Comparison of ENCODE assay signal across 8 cellular contexts in the genomic region with DNA sequence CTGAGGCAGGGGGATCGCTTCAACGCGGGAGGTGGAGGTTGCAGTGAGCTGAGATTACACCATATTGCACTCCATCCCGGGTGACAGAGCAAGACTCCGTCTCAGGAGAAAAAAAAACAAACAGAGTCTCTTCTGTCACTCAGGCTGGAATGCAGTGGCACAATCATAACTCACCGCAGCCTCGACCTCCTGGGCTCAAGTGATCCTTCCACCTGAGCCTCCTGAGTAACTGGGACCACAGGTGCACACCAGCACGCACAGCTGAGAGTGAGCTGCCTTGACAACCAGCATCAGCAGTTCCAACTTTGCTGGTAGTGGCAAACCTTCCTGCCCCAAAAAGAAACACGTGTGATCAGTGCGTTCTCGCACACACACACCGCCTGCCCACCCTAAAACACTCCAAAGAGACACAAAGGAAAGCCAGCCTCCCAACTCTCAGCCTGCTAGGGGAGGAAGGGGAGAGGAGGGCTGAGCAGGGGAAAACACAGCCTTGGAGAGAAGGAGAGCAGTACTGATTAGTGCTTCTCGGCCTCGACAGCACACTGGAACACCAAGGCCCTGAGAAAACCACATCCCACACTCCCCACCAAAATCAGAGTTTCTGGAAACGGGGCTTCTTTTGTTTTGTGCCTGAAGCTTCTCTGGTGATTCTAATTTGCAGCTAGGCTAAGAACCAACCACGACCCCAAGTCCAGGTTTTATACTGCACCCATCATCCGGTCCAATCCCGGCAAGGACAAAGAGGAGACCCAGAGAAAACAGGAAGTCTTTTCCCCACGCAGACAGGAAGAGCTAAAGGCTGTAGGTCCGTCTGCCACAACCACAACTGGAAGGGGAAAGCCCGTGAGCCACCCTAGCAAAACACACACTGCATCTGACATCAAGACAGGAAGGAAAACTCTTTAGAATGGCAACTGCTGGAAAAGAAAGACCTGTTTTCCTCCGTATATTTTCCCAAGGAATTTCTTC. TPM values are rescaled to one million over a fixed set of nuclear protein-coding genes. Genes with fewer than 3 reads are reported as not detected.
DNase-seq lines count a peak whose midpoint lies in the region; ATAC-seq, FAIRE-seq and TF ChIP-seq lines count a peak whose summit lies in the region.

No MANE protein-coding gene starts in this region.

- no peak for TF ChIP-seq CTCF in bronchial epithelial cell (IDR thresholded peaks at IDR 0.05; ENCODE audit: insufficient read depth, low read length, severe bottlenecking)

- peak; percentile 74 to 83 for DNase-seq in SJSA1 (ENCODE audit: low read depth in 1 of 2, low spot score in 2 of 2)
- DNase-seq in bronchial epithelial cell (ENCODE audit: low read depth), result peak; percentile 42
- peak; percentile 48 for DNase-seq in medulla oblongata (ENCODE audit: extremely low spot score)
- no peak for DNase-seq in HPDE6-E6E7 (ENCODE audit: extremely low spot score)
- no peak for DNase-seq in putamen (ENCODE audit: low spot score)

- H3K4me1 ChIP-seq in SJSA1 (replicated peaks) (peaks cover 37% of the 10 kb centered on the region), subcutaneous abdominal adipose tissue (ENCODE audit: control insufficient read depth in 5 of 5, insufficient read depth in 5 of 5, low read length in 5 of 5) (peaks cover 17 to 63% (median 52%) of the 10 kb centered on the region in 5 donors)

- H3K9ac ChIP-seq in subcutaneous abdominal adipose tissue (ENCODE audit: low read length in 5 of 5), result peak overlapping the region; percentile 59 to 92 (median 82)

- H3K9me3 ChIP-seq in SJSA1 (replicated peaks) (no peaks in the 10 kb centered on the region), subcutaneous abdominal adipose tissue (ENCODE audit: control insufficient read depth in 5 of 5, low read length in 5 of 5) (no peaks in the 10 kb centered on the region)

- no peak for FAIRE-seq in bronchial epithelial cell (lab: Jason Lieb, UNC)

- H3K36me3 ChIP-seq in SJSA1 (peaks cover 3% of the 10 kb centered on the region; the same call in 1 of the 2 replicates), bronchial epithelial cell (ENCODE audit: control insufficient read depth, insufficient read depth, low read length) (peaks cover 1% of the 10 kb centered on the region), subcutaneous abdominal adipose tissue (ENCODE audit: control insufficient read depth in 5 of 5, insufficient read depth in 5 of 5, low read length in 5 of 5) (peaks cover 0 to 6% (median 4%) of the 10 kb centered on the region in 5 donors)

- H3K4me3 ChIP-seq in SJSA1 (no peak overlapping the region), bronchial epithelial cell (ENCODE audit: low read depth, low read length) (no peak overlapping the region), subcutaneous abdominal adipose tissue (ENCODE audit: low read depth in 1 of 5, low read length in 5 of 5) (peak overlapping the region in 4 of 5 donors; percentile 11 to 60 (median 36))

- H3K27ac ChIP-seq in SJSA1 (peak overlapping the region; percentile 62), subcutaneous abdominal adipose tissue (ENCODE audit: low read depth, low read length) (peak overlapping the region; percentile 99)

- H3K27me3 ChIP-seq in SJSA1 (replicated peaks), result no peaks in the 10 kb centered on the region
- H3K27me3 ChIP-seq in bronchial epithelial cell (ENCODE audit: control insufficient read depth, insufficient read depth, low read length), result no peaks in the 10 kb centered on the region
- H3K27me3 ChIP-seq in subcutaneous abdominal adipose tissue (ENCODE audit: control insufficient read depth in 5 of 5, insufficient read depth in 4 of 5, low read length in 5 of 5), result no peaks in the 10 kb centered on the region

- ATAC-seq in GM19468 (IDR thresholded peaks at IDR 0.05; ENCODE audit: extremely low read depth, unreplicated experiment) (peak; percentile 9), HG03108 (IDR thresholded peaks at IDR 0.05; ENCODE audit: unreplicated experiment) (no peak)

RNA-seq across cellular contexts. Expression of a gene that starts 28.8 kb away (rescaled TPM):
- total RNA-seq in SJSA1 (2014; rRNA removed; shearing (Covaris generic)), result 6.8 and 10.7 TPM in 2 replicates
- 2.9 and 4.2 TPM in 2 replicates for total RNA-seq in bronchial epithelial cell

Comparison
In these comparisons a context has a peak if more than half of its experiments do, and no peak if none do; other contexts are left out.
1. DNase-seq: peak in SJSA1 (2 of 2), bronchial epithelial cell (single experiment) and medulla oblongata (single experiment); none in HPDE6-E6E7 (single experiment) and putamen (single experiment).
2. H3K4me3 ChIP-seq: peak in subcutaneous abdominal adipose tissue (4 of 5); none in SJSA1 (single experiment) and bronchial epithelial cell (single experiment).